In genomic region chr16:79146-80054, GRCh38 we compare ENCODE assay signal across 8 cellular contexts. TPM values are rescaled to one million over a fixed set of nuclear protein-coding genes. Genes with fewer than 3 reads are reported as not detected.
A peak's percentile ranks its signal among the peaks of the same experiment; 100 is the strongest.
DNase-seq lines count a peak whose midpoint lies in the region; ATAC-seq and TF ChIP-seq lines count a peak whose summit lies in the region.

No MANE protein-coding gene starts in this region.

- H3K36me3 ChIP-seq in heart left ventricle: peaks cover 0 to 22% (median 13%) of the 10 kb centered on the region in 9 donors
- no peaks in the 10 kb centered on the region for H3K36me3 ChIP-seq in uterus

- ATAC-seq in heart left ventricle (no peak), Right ventricle myocardium superior (ENCODE audit: poor library complexity) (no peak), HG03108 (IDR thresholded peaks at IDR 0.05; ENCODE audit: unreplicated experiment) (no peak)

- H3K27ac ChIP-seq in heart left ventricle (peak overlapping the region in 11 of 12 donors; percentile 95 to 99 (median 97)), uterus (peak overlapping the region; percentile 90 to 93)

- peak overlapping the region in 9 of 12 donors; percentile 61 to 99 (median 87) for H3K4me3 ChIP-seq in heart left ventricle
- no peak overlapping the region for H3K4me3 ChIP-seq in uterus

- peaks cover 7 to 64% (median 52%) of the 10 kb centered on the region in 12 donors for H3K4me1 ChIP-seq in heart left ventricle
- peaks cover 5 to 36% of the 10 kb centered on the region in 2 donors for H3K4me1 ChIP-seq in uterus

- H3K27me3 ChIP-seq in heart left ventricle (no peaks in the 10 kb centered on the region), uterus (no peaks in the 10 kb centered on the region)

- H3K9me3 ChIP-seq in heart left ventricle (no peaks in the 10 kb centered on the region), uterus (no peaks in the 10 kb centered on the region)

- intact Hi-C loops in heart left ventricle (cut with DNase I): no loop called here
- intact Hi-C loops in Right ventricle myocardium superior (cut with DNase I): no loop called here
- intact Hi-C loops in uterus (cut with DNase I; ENCODE audit: low total_unique reads): no loop called here

- TF ChIP-seq POLR2A in heart left ventricle (IDR thresholded peaks at IDR 0.05) (no peak), uterus (IDR thresholded peaks at IDR 0.05) (no peak)

- 77 to 81% (median 79%) methylated on average over 27 to 32 of the region's 32 CpGs for WGBS in heart left ventricle, 4 donors

- no peak for TF ChIP-seq CTCF in heart left ventricle (IDR thresholded peaks at IDR 0.05)
- TF ChIP-seq CTCF in uterus (IDR thresholded peaks at IDR 0.05): no peak

- DNase-seq in heart left ventricle: no peak
- no peak for DNase-seq in Right ventricle myocardium superior
- peak; percentile 54 for DNase-seq in amniotic epithelial cell (ENCODE audit: low read depth)
- peak; percentile 69 to 74 for DNase-seq in lung microvascular endothelial cell (ENCODE audit: low read depth in 2 of 2)
- no peak for DNase-seq in uterus
- DNase-seq in Kasumi-1 (lab: John Stamatoyannopoulos, UW): no peak
- no peak for DNase-seq in NCI-H2107 treated with DMSO at 0.1 percent for 48 hours (lab: John Stamatoyannopoulos, UW; ENCODE audit: unreplicated experiment)

RNA-seq across cellular contexts. Expression of gene MPG, which starts 1.4 kb away (rescaled TPM):
- total RNA-seq in heart left ventricle (10 to 100 TPM; 30.5 to 89.7 (median 38.6) TPM), Right ventricle myocardium superior (31.6 TPM), lung microvascular endothelial cell (186 and 202 TPM in 2 replicates), uterus (100 to 1,000 TPM in 1 of 4 donors, 10 to 100 TPM in 3; 35.7 to 305 (median 63.7) TPM)
- 10 to 100 TPM; 63.5 to 77.3 TPM for polyA plus RNA-seq in heart left ventricle

RNA-seq across cellular contexts. Expression of gene RHBDF1, which starts 7.0 kb away (rescaled TPM):
- total RNA-seq in heart left ventricle: 10 to 100 TPM; 17.4 to 30.6 (median 22.7) TPM
- 10 to 100 TPM; 23.9 to 45.8 TPM for polyA plus RNA-seq in heart left ventricle
- total RNA-seq in Right ventricle myocardium superior: 16.6 TPM
- total RNA-seq in lung microvascular endothelial cell: 12.6 and 24.8 TPM in 2 replicates
- 10 to 100 TPM; 14.7 to 79.0 (median 31.1) TPM for total RNA-seq in uterus

RNA-seq across cellular contexts. Expression of gene SNRNP25, which starts 25.8 kb away (rescaled TPM):
- total RNA-seq in heart left ventricle (100 to 1,000 TPM in 1 of 9 donors, 10 to 100 TPM in 8; 41.6 to 105 (median 56.5) TPM), Right ventricle myocardium superior (79.9 TPM), lung microvascular endothelial cell (14.1 and 25.7 TPM in 2 replicates), uterus (10 to 100 TPM in 3 of 4 donors, 1 to 10 TPM in 1; 8.0 to 38.4 (median 21.6) TPM)
- 100 to 1,000 TPM in 1 of 2 donors, 10 to 100 TPM in 1; 65.2 to 127 TPM for polyA plus RNA-seq in heart left ventricle

RNA-seq across cellular contexts. Expression of gene POLR3K, which starts 26.0 kb away (rescaled TPM):
- total RNA-seq in heart left ventricle: 10 to 100 TPM in 7 of 9 donors, 1 to 10 TPM in 2; 4.1 to 14.4 (median 11.5) TPM
- 10 to 100 TPM; 10.9 to 20.3 TPM for polyA plus RNA-seq in heart left ventricle
- 11.1 TPM for total RNA-seq in Right ventricle myocardium superior
- 4.6 and 5.2 TPM in 2 replicates for total RNA-seq in lung microvascular endothelial cell
- 10 to 100 TPM in 1 of 4 donors, 1 to 10 TPM in 2, under 1 TPM in 1; 0.51 to 12.3 (median 4.0) TPM for total RNA-seq in uterus

RNA-seq across cellular contexts. Expression of gene NPRL3, which starts 59.1 kb away (rescaled TPM):
- total RNA-seq in heart left ventricle (10 to 100 TPM; 12.9 to 29.4 (median 23.9) TPM), Right ventricle myocardium superior (19.2 TPM), lung microvascular endothelial cell (2.4 and 3.6 TPM in 2 replicates), uterus (10 to 100 TPM; 13.9 to 34.8 (median 18.7) TPM)
- polyA plus RNA-seq in heart left ventricle: 10 to 100 TPM; 15.5 to 25.6 TPM

Comparison
In these comparisons a context has a peak if more than half of its experiments do, and no peak if none do; other contexts are left out.
1. DNase-seq: peak in amniotic epithelial cell (single experiment) and lung microvascular endothelial cell (2 of 2); none in heart left ventricle (0 of 5), Right ventricle myocardium superior (single experiment), uterus (0 of 2), Kasumi-1 (0 of 2) and NCI-H2107 treated with DMSO at 0.1 percent for 48 hours (single experiment).
2. H3K4me3 ChIP-seq: peak in heart left ventricle (9 of 12); none in uterus (0 of 2).